ENCODE assay signal across 34 cellular contexts in the genomic region with DNA sequence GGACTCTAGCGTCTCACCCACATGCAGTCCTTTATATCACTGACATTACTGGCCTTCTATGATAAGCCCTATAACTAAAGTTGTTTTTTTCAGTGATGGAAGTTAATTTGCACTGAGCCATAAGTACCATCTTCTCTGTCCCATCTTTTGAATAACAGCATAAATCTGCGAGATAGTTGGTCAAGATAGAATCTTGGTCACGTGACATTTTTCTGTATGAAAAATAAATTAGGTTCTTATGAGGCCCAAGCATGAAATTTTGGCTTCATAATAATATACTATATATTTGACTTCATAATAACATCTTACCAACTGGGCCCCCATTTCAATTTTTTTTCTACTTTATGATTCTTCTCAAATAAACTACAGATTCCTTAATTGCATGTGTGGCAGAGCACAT.
"Had no signal": no experiment of that assay in that cellular context is flagged by ENCODE, and none has a peak within 500 bp of the region (broad histone marks: within the 10 kb centered on the region; RNA-seq: fewer than 3 reads in every experiment).

No MANE protein-coding gene starts in this region.

- H3K36me3 ChIP-seq: adrenal gland, ascending aorta, brain microvascular endothelial cell, breast epithelium, cardiac muscle cell had no signal

- H3K27ac ChIP-seq: adrenal gland, ascending aorta, body of pancreas, brain microvascular endothelial cell, breast epithelium, cardiac muscle cell had no signal

- H3K4me1 ChIP-seq: adrenal gland, ascending aorta, body of pancreas, breast epithelium had no signal

- H3K27me3 ChIP-seq: adrenal gland, ascending aorta, body of pancreas, brain microvascular endothelial cell, breast epithelium, cardiac muscle cell had no signal

- H3K9me3 ChIP-seq: adrenal gland, ascending aorta, body of pancreas, breast epithelium had no signal

- DNase-seq: activated effector memory CD4-positive, alpha-beta T cell treated with anti-CD3 and anti-CD28 coated beads, Interleukin-2, amount 50 U/mL, for 16 hours; activated effector memory CD4-positive, alpha-beta T cell treated with Interleukin-2 at 50 U/mL for 16 hours; activated gamma-delta T cell; activated gamma-delta T cell treated with Interleukin-2 at 50 U/mL for 16 hours; activated naive CD4-positive, alpha-beta T cell; activated naive CD4-positive, alpha-beta T cell treated with anti-CD3 and anti-CD28 coated beads for 36 hours; activated naive CD4-positive, alpha-beta T cell treated with anti-CD3 and anti-CD28 coated beads, Interleukin-2, amount 10 ng/mL, durations not matched to agents 7 days and 5 days; activated naive CD4-positive, alpha-beta T cell treated with anti-CD3 and anti-CD28 coated beads, Interleukin-2, amount 50 U/mL, for 16 hours; activated naive CD4-positive, alpha-beta T cell treated with Interleukin-2 at 50 U/mL for 16 hours; activated naive CD8-positive, alpha-beta T cell treated with anti-CD3 and anti-CD28 coated beads for 36 hours; activated naive CD8-positive, alpha-beta T cell treated with anti-CD3 and anti-CD28 coated beads, Interleukin-2, amount 10 ng/mL, durations not matched to agents 7 days and 5 days; activated naive CD8-positive, alpha-beta T cell treated with anti-CD3 and anti-CD28 coated beads, Interleukin-2, amount 50 U/mL, for 24 hours; activated T-cell treated with anti-CD3 and anti-CD28 coated beads, Interleukin-2, amount 50 U/mL, for 1 hour; activated T-cell treated with anti-CD3 and anti-CD28 coated beads, Interleukin-2, amount 50 U/mL, for 24 hours; activated T-cell treated with anti-CD3 and anti-CD28 coated beads, Interleukin-2, amount 50 U/mL, for 4 hours; activated T-cell treated with anti-CD3 and anti-CD28 coated beads, Interleukin-2, amount 50 U/mL, for 48 hours; activated T-cell treated with anti-CD3 and anti-CD28 coated beads, Interleukin-2, amount 50 U/mL, for 72 hours; adrenal gland; amniotic stem cell; amygdala; anterior cingulate cortex; aorta; body of pancreas; brain microvascular endothelial cell; caudate nucleus; central memory CD4-positive, alpha-beta T cell; cerebellar nuclear complex had no signal

- H3K4me3 ChIP-seq: adrenal gland, ascending aorta, body of pancreas, breast epithelium, cardiac muscle cell had no signal

- FAIRE-seq: astrocyte, bronchial epithelial cell had no signal

- ATAC-seq: activated naive CD4-positive, alpha-beta T cell treated with anti-CD3 and anti-CD28 coated beads, Interleukin-2, amount 50 U/mL, for 72 hours; activated naive CD8-positive, alpha-beta T cell treated with anti-CD3 and anti-CD28 coated beads, Interleukin-2, amount 50 U/mL, for 24 hours; activated T-cell treated with anti-CD3 and anti-CD28 coated beads, Interleukin-2, amount 50 U/mL, for 4 hours; activated T-cell treated with anti-CD3 and anti-CD28 coated beads, Interleukin-2, amount 50 U/mL, for 72 hours; activated T-helper 17 cell treated with anti-CD3 and anti-CD28 coated beads, Interleukin-2, amount 50 U/mL, for 72 hours; body of pancreas had no signal
